Comparison of ENCODE assay signal across 32 cellular contexts in the genomic region with DNA sequence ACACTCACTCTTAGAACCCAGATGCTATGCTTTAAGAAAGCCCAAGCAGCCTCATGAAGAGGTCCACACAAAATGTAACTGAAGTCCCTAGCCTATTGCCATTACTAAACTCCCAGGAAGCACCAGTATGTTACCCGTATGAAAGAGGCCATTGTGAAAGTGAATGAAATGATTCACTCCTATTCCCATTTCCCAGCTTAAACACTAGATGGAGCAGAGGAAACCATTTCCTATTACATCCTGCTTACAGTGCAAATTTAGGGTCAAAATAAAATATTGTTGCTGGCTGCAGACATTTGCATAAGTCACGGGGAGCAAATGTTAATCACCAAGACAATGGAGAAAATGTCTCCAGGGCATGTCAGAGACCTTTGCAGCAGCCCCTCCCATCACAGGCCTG.
DNase-seq lines count a peak whose midpoint lies in the region; ATAC-seq, FAIRE-seq and TF ChIP-seq lines count a peak whose summit lies in the region.
"Had no signal": no experiment of that assay in that cellular context is flagged by ENCODE, and none has a peak within 500 bp of the region (broad histone marks: within the 10 kb centered on the region; RNA-seq: fewer than 3 reads in every experiment).

No MANE protein-coding gene starts in this region.

- DNase-seq in MCF 10A (ENCODE audit: unreplicated experiment) (peak; percentile 27), breast epithelium (ENCODE audit: low spot score in 2 of 2) (no peak), LoVo (ENCODE audit: low spot score) (peak; percentile 11), mammary epithelial cell (peak; percentile 33), urothelium cell line (ENCODE audit: low spot score) (peak; percentile 17), epidermal melanocyte (ENCODE audit: insufficient read length, low spot score) (no peak), NCI-H510A (lab: John Stamatoyannopoulos, UW) (no peak)
- DNase-seq: central memory CD4-positive, alpha-beta T cell; COR-L47; DND-41; MV-4-11; naive thymus-derived CD8-positive, alpha-beta T cell; NCI-H1694; NCI-H2171; ovary; retina; substantia nigra; upper lobe of right lung had no signal

- TF ChIP-seq CTCF in MCF 10A (IDR thresholded peaks at IDR 0.05; ENCODE audit: unreplicated experiment): no peak
- no peak for TF ChIP-seq CTCF in breast epithelium (IDR thresholded peaks at IDR 0.05)
- TF ChIP-seq CTCF in mammary epithelial cell (conservative IDR thresholded peaks at IDR 0.05 in 1 of 2, IDR thresholded peaks at IDR 0.05 in 1 of 2; ENCODE audit: extremely low read depth in 1 of 2, insufficient read depth in 1 of 2, low read depth in 1 of 2, low read length in 2 of 2): peak; percentile 36 to 37

- no peak for TF ChIP-seq POLR2A in breast epithelium (IDR thresholded peaks at IDR 0.05)

- H3K4me3 ChIP-seq in breast epithelium: no peak overlapping the region
- H3K4me3 ChIP-seq in mammary epithelial cell (replicated peaks in 1 of 3; ENCODE audit: insufficient read depth in 1 of 3, low read depth in 2 of 3, low read length in 3 of 3): no peak overlapping the region
- H3K4me3 ChIP-seq: ascending aorta, K562, ovary, SK-N-MC, upper lobe of right lung had no signal

- no peak overlapping the region for H3K9ac ChIP-seq in mammary epithelial cell (ENCODE audit: insufficient read depth, low read length)

- no peaks in the 10 kb centered on the region for H4K20me1 ChIP-seq in mammary epithelial cell (ENCODE audit: insufficient read depth, low read length)

- no peak overlapping the region for H3K27ac ChIP-seq in breast epithelium
- no peak overlapping the region for H3K27ac ChIP-seq in mammary epithelial cell (ENCODE audit: insufficient read depth, low read depth, low read length)
- H3K27ac ChIP-seq: ascending aorta, ovary, SK-N-MC, upper lobe of right lung had no signal

- CTCF ChIA-PET in MCF 10A (lab: Yijun Ruan, JAX): interaction anchor here (0.6 kb wide), 1 partner anchor 1085 kb away, joined by 3 read pairs; no protein-coding TSS in a partner anchor
- CTCF ChIA-PET in mammary epithelial cell (lab: Charles Lee; ENCODE audit: low non-redundant PET): no interaction called here

- no peak for FAIRE-seq in urothelium cell line (lab: Jason Lieb, UNC)
- FAIRE-seq: endothelial cell of umbilical vein, GM12891, K562, RCC 7860 had no signal

- 18% methylated on average over 2 of the region's 2 CpGs for WGBS in mammary epithelial cell (ENCODE audit: low coverage, missing lambda C conversion rate)

- dilution Hi-C loops in mammary epithelial cell (cut with HindIII; ENCODE audit: low sequenced_read_pairs): no loop called here

- no peak overlapping the region for H3K27ac Mint-ChIP-seq in MCF 10A (ENCODE audit: low read depth, unreplicated experiment)
- H3K27ac Mint-ChIP-seq: activated naive CD4-positive, alpha-beta T cell treated with anti-CD3 and anti-CD28 coated beads, Interleukin-2, amount 50 U/mL, for 72 hours; activated T-helper 1 cell treated with anti-CD3 and anti-CD28 coated beads, Interleukin-12 subunit alpha, Interleukin-12 subunit beta, Interleukin-2, Interleukin-4 antibody, amounts not matched to agents 30 ng/mL and 10 ng/mL and 1 ng/mL, durations not matched to agents 14 hours and 24 hours and 36 hours; mesothelial cell of epicardium; naive thymus-derived CD8-positive, alpha-beta T cell; T-helper 2 cell treated with Interferon-gamma antibody and Interleukin-4, amounts not matched to agents 5 μg/mL and 100 μg/mL, for 36 hours; WTC11 had no signal

- H3K27me3 Mint-ChIP-seq in MCF 10A (ENCODE audit: insufficient read depth, unreplicated experiment): peaks cover under 1% of the 10 kb centered on the region
- H3K27me3 Mint-ChIP-seq: naive thymus-derived CD8-positive, alpha-beta T cell had no signal

- H3K4me2 ChIP-seq in mammary epithelial cell (ENCODE audit: insufficient read depth, low read depth, low read length): no peak overlapping the region

- peaks cover 5% of the 10 kb centered on the region for H3K36me3 Mint-ChIP-seq in MCF 10A (ENCODE audit: insufficient read depth, unreplicated experiment)
- H3K36me3 Mint-ChIP-seq: activated naive CD4-positive, alpha-beta T cell treated with anti-CD3 and anti-CD28 coated beads, Interleukin-2, amount 50 U/mL, for 72 hours; mesothelial cell of epicardium had no signal

- POLR2A ChIA-PET in MCF 10A (lab: Yijun Ruan, JAX): no interaction called here

- no peaks in the 10 kb centered on the region for H3K4me1 Mint-ChIP-seq in MCF 10A (ENCODE audit: insufficient read depth, unreplicated experiment)
- H3K4me1 Mint-ChIP-seq: naive thymus-derived CD8-positive, alpha-beta T cell had no signal

- H3K79me2 ChIP-seq in mammary epithelial cell (ENCODE audit: insufficient read depth, low read length): no peaks in the 10 kb centered on the region

- H3K4me1 ChIP-seq in breast epithelium (no peaks in the 10 kb centered on the region), mammary epithelial cell (ENCODE audit: insufficient read depth, low read length) (no peaks in the 10 kb centered on the region)
- H3K4me1 ChIP-seq: ascending aorta, upper lobe of right lung had no signal

- in situ Hi-C loops in mammary epithelial cell (cut with MboI; ENCODE audit: low sequenced_read_pairs in 2 of 2): no loop called here

- no peaks in the 10 kb centered on the region for H3K9me3 Mint-ChIP-seq in MCF 10A (ENCODE audit: unreplicated experiment)
- H3K9me3 Mint-ChIP-seq: activated T-helper 1 cell treated with anti-CD3 and anti-CD28 coated beads, Interleukin-12 subunit alpha, Interleukin-12 subunit beta, Interleukin-2, Interleukin-4 antibody, amounts not matched to agents 30 ng/mL and 10 ng/mL and 1 ng/mL, durations not matched to agents 14 hours and 24 hours and 36 hours had no signal

- H3K27me3 ChIP-seq in breast epithelium: no peaks in the 10 kb centered on the region
- no peaks in the 10 kb centered on the region for H3K27me3 ChIP-seq in mammary epithelial cell (ENCODE audit: insufficient read depth, low read length)
- H3K27me3 ChIP-seq: ascending aorta, ovary, upper lobe of right lung had no signal

- intact Hi-C loops in MCF 10A (cut with micrococcal nuclease) (no loop called here), breast epithelium (cut with DNase I; ENCODE audit: low total_unique reads) (no loop called here), mammary epithelial cell (cut with micrococcal nuclease) (no loop called here)

- BruUV-seq in MCF 10A (replicated peaks; lab: Mats Ljungman, UMichigan) (no TSS peak), mammary epithelial cell (replicated peaks; lab: Mats Ljungman, UMichigan) (no TSS peak)

- H3K9me3 ChIP-seq in breast epithelium: no peaks in the 10 kb centered on the region
- H3K9me3 ChIP-seq in mammary epithelial cell (replicated peaks; ENCODE audit: insufficient read depth, low read length): no peaks in the 10 kb centered on the region
- H3K9me3 ChIP-seq: ascending aorta, ovary, upper lobe of right lung had no signal

- no peak for ATAC-seq in HG02840 (IDR thresholded peaks at IDR 0.05; ENCODE audit: low FRiP score, unreplicated experiment)
- ATAC-seq: activated naive CD4-positive, alpha-beta T cell treated with anti-CD3 and anti-CD28 coated beads, Interleukin-2, amount 50 U/mL, for 72 hours; HCT116; K562; left lobe of liver; naive thymus-derived CD8-positive, alpha-beta T cell; upper lobe of right lung; WTC11 had no signal

- no peak overlapping the region for H3K4me3 Mint-ChIP-seq in MCF 10A (ENCODE audit: unreplicated experiment)
- H3K4me3 Mint-ChIP-seq: activated T-helper 1 cell treated with anti-CD3 and anti-CD28 coated beads, Interleukin-12 subunit alpha, Interleukin-12 subunit beta, Interleukin-2, Interleukin-4 antibody, amounts not matched to agents 30 ng/mL and 10 ng/mL and 1 ng/mL, durations not matched to agents 14 hours and 24 hours and 36 hours; mesothelial cell of epicardium; naive thymus-derived CD8-positive, alpha-beta T cell; T-helper 2 cell treated with Interferon-gamma antibody and Interleukin-4, amounts not matched to agents 5 μg/mL and 100 μg/mL, for 36 hours; WTC11 had no signal

- H3K36me3 ChIP-seq in breast epithelium: no peaks in the 10 kb centered on the region
- no peaks in the 10 kb centered on the region for H3K36me3 ChIP-seq in mammary epithelial cell (ENCODE audit: insufficient read depth, low read length)
- H3K36me3 ChIP-seq: ascending aorta, ovary, upper lobe of right lung had no signal

- H2AFZ ChIP-seq in mammary epithelial cell (ENCODE audit: low read depth, low read length): no peak overlapping the region

Comparison
In these comparisons a context has a peak if more than half of its experiments do, and no peak if none do; other contexts are left out.
1. DNase-seq: peak in MCF 10A (single experiment), LoVo (single experiment), mammary epithelial cell (single experiment) and urothelium cell line (single experiment); none in breast epithelium (0 of 2), epidermal melanocyte (single experiment) and NCI-H510A (single experiment).
2. CTCF ChIP-seq: peak in mammary epithelial cell (2 of 2); none in MCF 10A (single experiment) and breast epithelium (0 of 3).